In genomic region chr17:8079291-8080207, GRCh38 we compare ENCODE assay signal across 7 cellular contexts. TPM values are rescaled to one million over a fixed set of nuclear protein-coding genes. Genes with fewer than 3 reads are reported as not detected.
DNase-seq lines count a peak whose midpoint lies in the region; ATAC-seq, FAIRE-seq and TF ChIP-seq lines count a peak whose summit lies in the region.

No MANE protein-coding gene starts in this region.

- H4K20me1 ChIP-seq in PC-9 (ENCODE audit: insufficient read depth), result no peaks in the 10 kb centered on the region

- peak; percentile 81 for TF ChIP-seq CTCF in PC-9 (conservative IDR thresholded peaks at IDR 0.05)
- peak; percentile 59 for TF ChIP-seq CTCF in fibroblast of mammary gland (conservative IDR thresholded peaks at IDR 0.05; ENCODE audit: control insufficient read depth, insufficient read depth, low read depth, low read length)

- peaks cover 18 to 20% (median 18%) of the 10 kb centered on the region in 4 donors for H3K4me1 Mint-ChIP-seq in naive thymus-derived CD8-positive, alpha-beta T cell
- peaks cover 26% of the 10 kb centered on the region for H3K4me1 Mint-ChIP-seq in stimulated activated memory B cell treated with anti-CD40 and anti-IgM and Interleukin-4, amounts not matched to agents 10 μg/mL and 1 μg/mL and 100 μg/mL, for 72 hours

- H3K4me3 ChIP-seq in PC-9 (peak overlapping the region; percentile 54), fibroblast of mammary gland (ENCODE audit: control insufficient read depth, low read depth, low read length) (peak overlapping the region; percentile 37)

- DNase-seq in GM12891 (ENCODE audit: insufficient read length, low spot score), result peak; percentile 97
- DNase-seq in HT-29 (ENCODE audit: low spot score), result peak; percentile 71
- peak in 1 of 2 experiments; percentile 78 for DNase-seq in PC-9
- DNase-seq in activated T-cell treated with anti-CD3 and anti-CD28 coated beads, Interleukin-2, amount 50 U/mL, for 48 hours, result peak; percentile 90 to 91
- DNase-seq in fibroblast of mammary gland (ENCODE audit: low read depth), result peak; percentile 39
- peak; percentile 72 to 90 (median 80) for DNase-seq in naive thymus-derived CD8-positive, alpha-beta T cell

- POLR2A ChIA-PET in PC-9 (lab: Charles Lee; ENCODE audit: unreplicated experiment), result no interaction called here
- POLR2A ChIA-PET in naive thymus-derived CD8-positive, alpha-beta T cell (lab: Charles Lee), result interaction anchor here (0.6 to 1.8 kb wide), 17 partner anchors 10 to 594 kb away, joined by 3 to 15 read pairs (median 4); partner anchors contain the start of genes RNF227 and SLC25A35

- no peak overlapping the region for H3K27ac ChIP-seq in PC-9

- no peaks in the 10 kb centered on the region for H3K4me1 ChIP-seq in PC-9 (replicated peaks; ENCODE audit: insufficient read depth)

- peak overlapping the region; percentile 81 for H2AFZ ChIP-seq in PC-9

- no peaks in the 10 kb centered on the region for H3K36me3 ChIP-seq in PC-9 (ENCODE audit: low read depth)

- H3K36me3 Mint-ChIP-seq in naive thymus-derived CD8-positive, alpha-beta T cell, result peaks cover 0 to 5% (median 0%) of the 10 kb centered on the region in 3 donors
- no peaks in the 10 kb centered on the region for H3K36me3 Mint-ChIP-seq in stimulated activated memory B cell treated with anti-CD40 and anti-IgM and Interleukin-4, amounts not matched to agents 10 μg/mL and 1 μg/mL and 100 μg/mL, for 72 hours

- H3K9me2 ChIP-seq in PC-9 (ENCODE audit: insufficient read depth), result no peaks in the 10 kb centered on the region

- H3K27me3 ChIP-seq in PC-9 (ENCODE audit: insufficient read depth, low read depth), result peaks cover 6% of the 10 kb centered on the region

- H3K9me3 Mint-ChIP-seq in naive thymus-derived CD8-positive, alpha-beta T cell, result no peaks in the 10 kb centered on the region
- H3K9me3 Mint-ChIP-seq in stimulated activated memory B cell treated with anti-CD40 and anti-IgM and Interleukin-4, amounts not matched to agents 10 μg/mL and 1 μg/mL and 100 μg/mL, for 72 hours, result no peaks in the 10 kb centered on the region

- H3K79me2 ChIP-seq in PC-9 (ENCODE audit: low read depth), result no peaks in the 10 kb centered on the region

- peak overlapping the region; percentile 79 for H3K4me2 ChIP-seq in PC-9

- no peak for TF ChIP-seq POLR2A in GM12891 (IDR thresholded peaks at IDR 0.05; ENCODE audit: low read depth, low read length)

- no peaks in the 10 kb centered on the region for H3F3A ChIP-seq in PC-9 (ENCODE audit: insufficient read depth, low read depth)

- H3K27ac Mint-ChIP-seq in naive thymus-derived CD8-positive, alpha-beta T cell, result peak overlapping the region in 9 of 10 donors; percentile 56 to 93 (median 85)
- peak overlapping the region; percentile 81 for H3K27ac Mint-ChIP-seq in stimulated activated memory B cell treated with anti-CD40 and anti-IgM and Interleukin-4, amounts not matched to agents 10 μg/mL and 1 μg/mL and 100 μg/mL, for 72 hours

- H3K27me3 Mint-ChIP-seq in naive thymus-derived CD8-positive, alpha-beta T cell, result peaks cover 0 to 10% (median 6%) of the 10 kb centered on the region in 5 donors
- H3K27me3 Mint-ChIP-seq in stimulated activated memory B cell treated with anti-CD40 and anti-IgM and Interleukin-4, amounts not matched to agents 10 μg/mL and 1 μg/mL and 100 μg/mL, for 72 hours, result peaks cover 19% of the 10 kb centered on the region

- CTCF ChIA-PET in PC-9 (lab: Charles Lee), result interaction anchor here (1.4 kb wide), 1 partner anchor 14 kb away, joined by 4 read pairs; no protein-coding TSS in a partner anchor

- ATAC-seq in naive thymus-derived CD8-positive, alpha-beta T cell, result peak; percentile 87 to 91
- peak; percentile 92 for ATAC-seq in stimulated activated memory B cell treated with anti-CD40 and anti-IgM and Interleukin-4, amounts not matched to agents 10 μg/mL and 1 μg/mL and 100 μg/mL, for 72 hours

- FAIRE-seq in GM12891 (lab: Jason Lieb, UNC), result peak; percentile 91

- intact Hi-C loops in PC-9 (cut with micrococcal nuclease; ENCODE audit: unreplicated experiment), result loop anchor here (1.0 to 2.0 kb wide), 3 partner anchors 31 to 221 kb away; partner anchors contain the start of gene ALOXE3

- peak overlapping the region; percentile 85 to 95 (median 90) for H3K4me3 Mint-ChIP-seq in naive thymus-derived CD8-positive, alpha-beta T cell
- peak overlapping the region; percentile 93 for H3K4me3 Mint-ChIP-seq in stimulated activated memory B cell treated with anti-CD40 and anti-IgM and Interleukin-4, amounts not matched to agents 10 μg/mL and 1 μg/mL and 100 μg/mL, for 72 hours

- H3K9me3 ChIP-seq in PC-9 (ENCODE audit: insufficient read depth, low read depth), result no peaks in the 10 kb centered on the region

- BruUV-seq in PC-9 (replicated peaks; lab: Mats Ljungman, UMichigan), result no TSS peak

TF ChIP-seq in GM12891, 5 proteins besides CTCF, POLR2A, EP300 and RAD21:
- TF ChIP-seq PAX5 (IDR thresholded peaks at IDR 0.05; ENCODE audit: insufficient read depth, low read length, severe bottlenecking) (no peak), POLR2AphosphoS5 (IDR thresholded peaks at IDR 0.05; ENCODE audit: low read depth, low read length) (no peak), POU2F2 (IDR thresholded peaks at IDR 0.05; ENCODE audit: low read depth, low read length) (no peak), SPI1 (IDR thresholded peaks at IDR 0.05; ENCODE audit: low read depth, low read length) (no peak), TAF1 (IDR thresholded peaks at IDR 0.05; ENCODE audit: low read depth, low read length) (no peak)

RNA-seq across cellular contexts. Expression of gene ALOX12B, which starts 8.0 kb away (rescaled TPM):
- polyA plus RNA-seq in GM12891 (2012; ENCODE audit: low read depth, missing spikeins), result 0.12 TPM
- 0.97 TPM in 1 of 2 replicates, not detected in the other for total RNA-seq in HT-29 (2014; rRNA removed; shearing (Covaris generic))
- not detected in 2 replicates for total RNA-seq in PC-9 (2021)
- total RNA-seq in naive thymus-derived CD8-positive, alpha-beta T cell, result 1 to 10 TPM in 1 of 2 experiments, under 1 TPM in 1; 0.80 to 1.5 TPM
- 1 to 10 TPM in 2 of 3 donors, under 1 TPM in 1; 0.82 to 2.3 (median 1.7) TPM for polyA plus RNA-seq in naive thymus-derived CD8-positive, alpha-beta T cell

RNA-seq across cellular contexts. Expression of gene ALOXE3, which starts 38.8 kb away (rescaled TPM):
- not detected for polyA plus RNA-seq in GM12891 (2012; ENCODE audit: low read depth, missing spikeins)
- total RNA-seq in HT-29 (2014; rRNA removed; shearing (Covaris generic)), result not detected in 2 replicates
- 0.70 and 1.4 TPM in 2 replicates for total RNA-seq in PC-9 (2021)
- under 1 TPM; 0.18 to 0.52 TPM for total RNA-seq in naive thymus-derived CD8-positive, alpha-beta T cell
- under 1 TPM in 1 of 3 donors, not detected in 2; 0.13 TPM for polyA plus RNA-seq in naive thymus-derived CD8-positive, alpha-beta T cell

RNA-seq across cellular contexts. Expression of gene ALOX15B, which starts 40.7 kb away (rescaled TPM):
- 0.10 TPM for polyA plus RNA-seq in GM12891 (2012; ENCODE audit: low read depth, missing spikeins)
- total RNA-seq in HT-29 (2014; rRNA removed; shearing (Covaris generic)), result not detected in 2 replicates
- total RNA-seq in PC-9 (2021), result not detected in 2 replicates
- not detected for total RNA-seq in naive thymus-derived CD8-positive, alpha-beta T cell
- polyA plus RNA-seq in naive thymus-derived CD8-positive, alpha-beta T cell, result not detected

RNA-seq across cellular contexts. Expression of gene HES7, which starts 44.4 kb away (rescaled TPM):
- polyA plus RNA-seq in GM12891 (2012; ENCODE audit: low read depth, missing spikeins), result 0.39 TPM
- total RNA-seq in HT-29 (2014; rRNA removed; shearing (Covaris generic)), result 0.61 and 0.76 TPM in 2 replicates
- total RNA-seq in PC-9 (2021), result 2.6 and 9.0 TPM in 2 replicates
- total RNA-seq in naive thymus-derived CD8-positive, alpha-beta T cell, result under 1 TPM in 1 of 2 experiments, not detected in 1; 0.30 TPM
- not detected for polyA plus RNA-seq in naive thymus-derived CD8-positive, alpha-beta T cell
